ENCODE assay signal across 10 cellular contexts in genomic region chr1:2583871-2584341, GRCh38. TPM values are rescaled to one million over a fixed set of nuclear protein-coding genes. Genes with fewer than 3 reads are reported as not detected.
DNase-seq lines count a peak whose midpoint lies in the region; ATAC-seq and TF ChIP-seq lines count a peak whose summit lies in the region.
"Had no signal": no experiment of that assay in that cellular context is flagged by ENCODE, and none has a peak within 500 bp of the region (broad histone marks: within the 10 kb centered on the region; RNA-seq: fewer than 3 reads in every experiment).

No MANE protein-coding gene starts in this region.

- no peaks in the 10 kb centered on the region for H3K27me3 ChIP-seq in ascending aorta

- CTCF ChIA-PET in activated naive CD4-positive, alpha-beta T cell treated with anti-CD3 and anti-CD28 coated beads, Interleukin-2, amount 10 ng/mL, durations not matched to agents 7 days and 5 days (lab: Charles Lee), result interaction anchor here (1.5 to 5.6 kb wide), 7 partner anchors 19 to 168 kb away, joined by 4 to 40 read pairs (median 13); partner anchors contain the start of gene TNFRSF14

- no peaks in the 10 kb centered on the region for H3K9me3 ChIP-seq in ascending aorta

- peaks cover 13 to 14% of the 10 kb centered on the region in 2 donors for H3K4me1 ChIP-seq in ascending aorta

- H3K4me3 Mint-ChIP-seq in activated naive CD4-positive, alpha-beta T cell treated with anti-CD3 and anti-CD28 coated beads, Interleukin-2, amount 10 ng/mL, durations not matched to agents 7 days and 5 days, result peak overlapping the region; percentile 40
- H3K4me3 Mint-ChIP-seq in naive B cell, result peak overlapping the region in 6 of 8 donors; percentile 94 to 97 (median 95)

- H3K4me1 Mint-ChIP-seq in activated naive CD4-positive, alpha-beta T cell treated with anti-CD3 and anti-CD28 coated beads, Interleukin-2, amount 10 ng/mL, durations not matched to agents 7 days and 5 days, result peaks cover 54% of the 10 kb centered on the region
- H3K4me1 Mint-ChIP-seq in naive B cell, result peaks cover 51 to 61% (median 57%) of the 10 kb centered on the region in 3 donors

- H3K9me3 Mint-ChIP-seq in activated naive CD4-positive, alpha-beta T cell treated with anti-CD3 and anti-CD28 coated beads, Interleukin-2, amount 10 ng/mL, durations not matched to agents 7 days and 5 days, result no peaks in the 10 kb centered on the region
- peaks cover 0 to 5% (median 4%) of the 10 kb centered on the region in 7 donors for H3K9me3 Mint-ChIP-seq in naive B cell

- intact Hi-C loops in ascending aorta (cut with DNase I), result loop anchor here (10.0 kb wide), 1 partner anchor 1041 kb away; the partner anchor contains the start of gene TPRG1L

- H3K36me3 ChIP-seq in ascending aorta, result peaks cover 0 to 2% of the 10 kb centered on the region in 2 donors

- no peak overlapping the region for H3K27ac ChIP-seq in ascending aorta

- TF ChIP-seq CTCF in LNCaP clone FGC (IDR thresholded peaks at IDR 0.05; ENCODE audit: control insufficient read depth, extremely low read depth, insufficient read depth) (no peak), ascending aorta (IDR thresholded peaks at IDR 0.05) (no peak)

- DNase-seq in COLO668 (lab: John Stamatoyannopoulos, UW; ENCODE audit: unreplicated experiment) (peak; percentile 67), LNCaP clone FGC (ENCODE audit: low read depth) (peak; percentile 79), naive B cell (no peak), ascending aorta (ENCODE audit: low spot score in 2 of 2) (no peak), A172 (ENCODE audit: low spot score) (no peak), NCI-H226 (no peak)
- no peak for DNase-seq in activated naive CD4-positive, alpha-beta T cell treated with anti-CD3 and anti-CD28 coated beads, Interleukin-2, amount 10 ng/mL, durations not matched to agents 7 days and 5 days
- DNase-seq: NCI-H1048 had no signal

- no peaks in the 10 kb centered on the region for H3K27me3 Mint-ChIP-seq in activated naive CD4-positive, alpha-beta T cell treated with anti-CD3 and anti-CD28 coated beads, Interleukin-2, amount 10 ng/mL, durations not matched to agents 7 days and 5 days
- H3K27me3 Mint-ChIP-seq in naive B cell, result no peaks in the 10 kb centered on the region

- ATAC-seq in naive B cell (ENCODE audit: low read depth in 2 of 2) (no peak), GM21367 (IDR thresholded peaks at IDR 0.05; ENCODE audit: unreplicated experiment) (no peak)

- peak overlapping the region; percentile 95 for H3K27ac Mint-ChIP-seq in activated naive CD4-positive, alpha-beta T cell treated with anti-CD3 and anti-CD28 coated beads, Interleukin-2, amount 10 ng/mL, durations not matched to agents 7 days and 5 days
- peak overlapping the region; percentile 93 to 100 (median 99) for H3K27ac Mint-ChIP-seq in naive B cell

- peaks cover 11% of the 10 kb centered on the region for H3K36me3 Mint-ChIP-seq in activated naive CD4-positive, alpha-beta T cell treated with anti-CD3 and anti-CD28 coated beads, Interleukin-2, amount 10 ng/mL, durations not matched to agents 7 days and 5 days
- peaks cover 0 to 2% of the 10 kb centered on the region in 2 donors for H3K36me3 Mint-ChIP-seq in naive B cell

- H3K4me3 ChIP-seq in LNCaP clone FGC (ENCODE audit: low read depth, low read length), result peak overlapping the region; percentile 52
- H3K4me3 ChIP-seq in ascending aorta, result no peak overlapping the region

RNA-seq across cellular contexts. Expression of gene PRXL2B, which starts 2.7 kb away (rescaled TPM):
- 10 to 100 TPM; 11.6 to 18.6 (median 13.7) TPM for polyA plus RNA-seq in naive B cell (ENCODE audit: low read depth in 6 of 6)
- total RNA-seq in ascending aorta, result 20.1 TPM
- 23.1 and 27.9 TPM in 2 replicates for total RNA-seq in A172 (2014; rRNA removed; shearing (Covaris generic))

RNA-seq across cellular contexts. Expression of gene TNFRSF14, which starts 27.7 kb away (rescaled TPM):
- polyA plus RNA-seq in naive B cell (ENCODE audit: low read depth in 6 of 6), result 10 to 100 TPM; 40.7 to 75.6 (median 50.4) TPM
- 141 TPM for total RNA-seq in ascending aorta
- 0.05 and 0.10 TPM in 2 replicates for total RNA-seq in A172 (2014; rRNA removed; shearing (Covaris generic))

RNA-seq across cellular contexts. Expression of gene MMEL1, which starts 48.9 kb away (rescaled TPM):
- 1 to 10 TPM in 5 of 6 donors, not detected in 1; 1.0 to 8.5 (median 5.3) TPM for polyA plus RNA-seq in naive B cell (ENCODE audit: low read depth in 6 of 6)
- total RNA-seq in ascending aorta, result not detected
- total RNA-seq in A172 (2014; rRNA removed; shearing (Covaris generic)), result not detected in 2 replicates
- total RNA-seq: astrocyte had no signal

RNA-seq across cellular contexts. Expression of gene HES5, which starts 53.8 kb away (rescaled TPM):
- polyA plus RNA-seq in naive B cell (ENCODE audit: low read depth in 6 of 6), result not detected
- not detected for total RNA-seq in ascending aorta
- total RNA-seq in A172 (2014; rRNA removed; shearing (Covaris generic)), result not detected in 2 replicates
- total RNA-seq: astrocyte had no signal

RNA-seq across cellular contexts. Expression of gene PANK4, which starts 57.5 kb away (rescaled TPM):
- 10 to 100 TPM in 3 of 6 donors, 1 to 10 TPM in 3; 8.6 to 22.2 (median 9.9) TPM for polyA plus RNA-seq in naive B cell (ENCODE audit: low read depth in 6 of 6)
- 80.5 TPM for total RNA-seq in ascending aorta
- total RNA-seq in A172 (2014; rRNA removed; shearing (Covaris generic)), result 6.5 and 7.7 TPM in 2 replicates

Comparison
In these comparisons a context has a peak if more than half of its experiments do, and no peak if none do; other contexts are left out.
1. DNase-seq: peak in COLO668 (single experiment) and LNCaP clone FGC (single experiment); none in activated naive CD4-positive, alpha-beta T cell treated with anti-CD3 and anti-CD28 coated beads, Interleukin-2, amount 10 ng/mL, durations not matched to agents 7 days and 5 days (single experiment), naive B cell (single experiment), ascending aorta (0 of 2), A172 (single experiment) and NCI-H226 (single experiment).
2. RNA of gene TNFRSF14, which starts 27.7 kb away (total RNA-seq): 141 TPM in ascending aorta (single experiment); 0.05 to 0.10 TPM in A172; every median in the first group is over 100 times any median in the second.